15 cellular contexts compared by ENCODE assay signal in genomic region chr6:16273266-16273665, GRCh38. TPM values are rescaled to one million over a fixed set of nuclear protein-coding genes. Genes with fewer than 3 reads are reported as not detected.
DNase-seq lines count a peak whose midpoint lies in the region; ATAC-seq and TF ChIP-seq lines count a peak whose summit lies in the region.
"Had no signal": no experiment of that assay in that cellular context is flagged by ENCODE, and none has a peak within 500 bp of the region (broad histone marks: within the 10 kb centered on the region; RNA-seq: fewer than 3 reads in every experiment).

No MANE protein-coding gene starts in this region.

- TF ChIP-seq EP300 in stomach (IDR thresholded peaks at IDR 0.05) = no peak

- DNase-seq in cardiac muscle cell (ENCODE audit: low read depth in 1 of 2, low spot score in 1 of 2) (peak in 1 of 2 donors; percentile 77), Right ventricle myocardium inferior (ENCODE audit: missing footprints) (no peak), adipocyte (ENCODE audit: low read depth) (peak; percentile 67), fibroblast of pulmonary artery (ENCODE audit: low read depth) (peak; percentile 55), superior temporal gyrus (ENCODE audit: extremely low spot score) (peak; percentile 44), Ammon's horn (ENCODE audit: low spot score) (no peak), stomach (no peak), activated gamma-delta T cell treated with Interleukin-2 at 50 U/mL for 16 hours (no peak)
- DNase-seq: activated CD4-positive, CD25-positive, alpha-beta regulatory T cell treated with anti-CD3 and anti-CD28 coated beads, Interleukin-2, amount 50 U/mL, for 72 hours; activated T-cell treated with anti-CD3 and anti-CD28 coated beads, Interleukin-2, amount 50 U/mL, for 24 hours; immature natural killer cell; NCI-H1436; ovary; Peyer's patch; T-helper 1 cell had no signal

- no peak for ATAC-seq in Right ventricle myocardium inferior

- no peaks in the 10 kb centered on the region for H3K27me3 ChIP-seq in cardiac muscle cell
- H3K27me3 ChIP-seq in adipocyte (replicated peaks; ENCODE audit: control insufficient read depth, insufficient read depth, low read length) = no peaks in the 10 kb centered on the region
- no peaks in the 10 kb centered on the region for H3K27me3 ChIP-seq in stomach
- H3K27me3 ChIP-seq: ovary, Peyer's patch had no signal

- H3K36me3 ChIP-seq in cardiac muscle cell (no peaks in the 10 kb centered on the region), adipocyte (ENCODE audit: control insufficient read depth, insufficient read depth, low read length, severe bottlenecking) (no peaks in the 10 kb centered on the region), stomach (peaks cover 0 to 14% (median 0%) of the 10 kb centered on the region in 4 donors)
- H3K36me3 ChIP-seq: ovary, Peyer's patch had no signal

- 9 to 66% (median 50%) methylated on average over 1 of the region's 1 CpG for WGBS in stomach, 5 donors

- TF ChIP-seq POLR2A in stomach (IDR thresholded peaks at IDR 0.05) = no peak

- no peak overlapping the region for H3K9ac ChIP-seq in adipocyte (ENCODE audit: low read length)

- H3K4me1 ChIP-seq in cardiac muscle cell (ENCODE audit: low read depth) (peaks cover 24% of the 10 kb centered on the region), adipocyte (ENCODE audit: control insufficient read depth, insufficient read depth, low read length) (peaks cover 20% of the 10 kb centered on the region), stomach (peaks cover 10 to 28% (median 17%) of the 10 kb centered on the region in 4 donors)
- H3K4me1 ChIP-seq: Peyer's patch had no signal

- TF ChIP-seq CTCF in cardiac muscle cell (IDR thresholded peaks at IDR 0.05; ENCODE audit: low read depth, low read length) = no peak
- TF ChIP-seq CTCF in fibroblast of pulmonary artery (IDR thresholded peaks at IDR 0.05; ENCODE audit: low read length, missing control alignments) = no peak
- TF ChIP-seq CTCF in stomach (IDR thresholded peaks at IDR 0.05) = no peak

- H3K9me3 ChIP-seq in cardiac muscle cell (ENCODE audit: low read depth) = no peaks in the 10 kb centered on the region
- H3K9me3 ChIP-seq in adipocyte (ENCODE audit: control insufficient read depth, low read length) = no peaks in the 10 kb centered on the region
- no peaks in the 10 kb centered on the region for H3K9me3 ChIP-seq in stomach
- H3K9me3 ChIP-seq: ovary, Peyer's patch had no signal

- H3K4me3 ChIP-seq in cardiac muscle cell = no peak overlapping the region
- no peak overlapping the region for H3K4me3 ChIP-seq in adipocyte (ENCODE audit: low read length)
- H3K4me3 ChIP-seq in fibroblast of pulmonary artery (replicated peaks; ENCODE audit: low read depth, low read length) = no peak overlapping the region
- no peak overlapping the region for H3K4me3 ChIP-seq in stomach
- H3K4me3 ChIP-seq: ovary, Peyer's patch had no signal

- intact Hi-C loops in Right ventricle myocardium inferior (cut with DNase I) = loop anchor here (10.0 kb wide), 1 partner anchor 48 kb away; no protein-coding TSS in a partner anchor
- intact Hi-C loops in stomach (cut with DNase I; ENCODE audit: low total_unique reads) = no loop called here

- peak overlapping the region; percentile 22 for H3K27ac ChIP-seq in cardiac muscle cell
- no peak overlapping the region for H3K27ac ChIP-seq in stomach
- H3K27ac ChIP-seq: Peyer's patch had no signal

RNA-seq across cellular contexts. Expression of gene GMPR, which starts 34.9 kb away (rescaled TPM):
- total RNA-seq in cardiac muscle cell = 8.8 and 9.4 TPM in 2 replicates
- 29.6 and 32.0 TPM in 2 replicates for polyA plus RNA-seq in cardiac muscle cell
- 125 TPM for total RNA-seq in Right ventricle myocardium inferior
- 10 to 100 TPM in 3 of 5 donors, 1 to 10 TPM in 2; 9.8 to 32.7 (median 11.9) TPM for total RNA-seq in stomach
- 10 to 100 TPM; 24.5 to 46.3 (median 30.1) TPM for polyA plus RNA-seq in stomach

Comparison
In these comparisons a context has a peak if more than half of its experiments do, and no peak if none do; other contexts are left out.
1. DNase-seq: peak in adipocyte (single experiment), fibroblast of pulmonary artery (single experiment) and superior temporal gyrus (single experiment); none in Right ventricle myocardium inferior (single experiment), Ammon's horn (single experiment), stomach (single experiment) and activated gamma-delta T cell treated with Interleukin-2 at 50 U/mL for 16 hours (single experiment).